21 cellular contexts compared by ENCODE assay signal in the genomic region with DNA sequence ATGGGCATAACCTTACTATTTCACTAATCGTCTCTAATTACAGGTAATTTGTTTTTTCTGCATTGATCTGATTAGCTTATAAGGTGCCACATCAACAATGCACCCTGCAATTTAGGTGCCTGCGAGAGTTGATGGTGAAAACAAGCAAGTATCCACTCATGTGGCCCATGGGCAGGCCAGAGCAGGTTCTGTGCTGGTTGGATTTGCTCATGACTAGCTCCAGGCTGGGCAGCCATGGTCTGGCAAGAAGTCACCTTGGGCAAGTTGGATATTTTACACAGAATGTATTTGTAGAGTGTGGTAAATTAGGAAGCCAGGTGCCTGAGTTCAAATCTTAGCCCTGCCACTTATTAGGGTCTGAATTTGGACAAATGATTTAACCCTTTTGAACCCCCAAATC. TPM values are rescaled to one million over a fixed set of nuclear protein-coding genes. Genes with fewer than 3 reads are reported as not detected.
"Had no signal": no experiment of that assay in that cellular context is flagged by ENCODE, and none has a peak within 500 bp of the region (broad histone marks: within the 10 kb centered on the region; RNA-seq: fewer than 3 reads in every experiment).

No MANE protein-coding gene starts in this region.

- H3K4me3 ChIP-seq: coronary artery, lung, right lobe of liver, skin epidermis, transverse colon, uterus had no signal

- H3K36me3 Mint-ChIP-seq: activated CD8-positive, alpha-beta memory T cell treated with anti-CD3 and anti-CD28 coated beads, Interleukin-2, amount 10 ng/mL, durations not matched to agents 7 days and 5 days; activated naive CD4-positive, alpha-beta T cell treated with anti-CD3 and anti-CD28 coated beads, Interleukin-2, amount 50 U/mL, for 24 hours; stimulated activated naive B cell treated with anti-CD40 and anti-IgM and Interleukin-4, amounts not matched to agents 10 μg/mL and 1 μg/mL and 100 μg/mL, for 72 hours had no signal

- H3K9me3 ChIP-seq: right lobe of liver, transverse colon, uterus had no signal

- DNase-seq: activated CD4-positive, alpha-beta T cell treated with anti-CD3 and anti-CD28 coated beads for 48 hours; activated CD8-positive, alpha-beta memory T cell treated with anti-CD3 and anti-CD28 coated beads, Interleukin-2, amount 10 ng/mL, durations not matched to agents 7 days and 5 days; activated CD8-positive, alpha-beta T cell treated with anti-CD3 and anti-CD28 coated beads for 36 hours; activated gamma-delta T cell; brain microvascular endothelial cell; nephron progenitor cell; nucleus accumbens; stimulated activated CD4-positive, alpha-beta T cell treated with anti-CD3 and anti-CD28 coated beads, Interleukin-2, amount 100 ng/mL, for 24 hours; stimulated activated naive B cell treated with anti-CD40 and anti-IgM and Interleukin-4, amounts not matched to agents 10 μg/mL and 1 μg/mL and 100 μg/mL, for 72 hours; transverse colon; uterus had no signal

- H3K9me3 Mint-ChIP-seq: activated CD8-positive, alpha-beta T cell treated with anti-CD3 and anti-CD28 coated beads for 36 hours; activated naive CD4-positive, alpha-beta T cell treated with anti-CD3 and anti-CD28 coated beads, Interleukin-2, amount 50 U/mL, for 24 hours; activated T-helper 1 cell treated with anti-CD3 and anti-CD28 coated beads, Interleukin-12 subunit alpha, Interleukin-12 subunit beta, Interleukin-2, Interleukin-4 antibody, amounts not matched to agents 30 ng/mL and 10 ng/mL and 1 ng/mL, durations not matched to agents 14 hours and 24 hours and 36 hours; nephron progenitor cell had no signal

- H3K4me1 ChIP-seq: right lobe of liver, transverse colon, uterus had no signal

- H3K27me3 ChIP-seq: brain microvascular endothelial cell, right lobe of liver, transverse colon, uterus had no signal

- H3K4me3 Mint-ChIP-seq: activated CD8-positive, alpha-beta memory T cell treated with anti-CD3 and anti-CD28 coated beads, Interleukin-2, amount 10 ng/mL, durations not matched to agents 7 days and 5 days; activated CD8-positive, alpha-beta T cell treated with anti-CD3 and anti-CD28 coated beads for 36 hours; activated naive CD4-positive, alpha-beta T cell treated with anti-CD3 and anti-CD28 coated beads, Interleukin-2, amount 50 U/mL, for 24 hours; activated T-helper 1 cell treated with anti-CD3 and anti-CD28 coated beads, Interleukin-12 subunit alpha, Interleukin-12 subunit beta, Interleukin-2, Interleukin-4 antibody, amounts not matched to agents 30 ng/mL and 10 ng/mL and 1 ng/mL, durations not matched to agents 14 hours and 24 hours and 36 hours; nephron progenitor cell; stimulated activated naive B cell treated with anti-CD40 and anti-IgM and Interleukin-4, amounts not matched to agents 10 μg/mL and 1 μg/mL and 100 μg/mL, for 72 hours had no signal

- ATAC-seq: activated CD8-positive, alpha-beta memory T cell treated with anti-CD3 and anti-CD28 coated beads, Interleukin-2, amount 10 ng/mL, durations not matched to agents 7 days and 5 days; activated CD8-positive, alpha-beta T cell treated with anti-CD3 and anti-CD28 coated beads for 36 hours; foreskin keratinocyte; left lobe of liver; right lobe of liver; stimulated activated naive B cell treated with anti-CD40 and anti-IgM and Interleukin-4, amounts not matched to agents 10 μg/mL and 1 μg/mL and 100 μg/mL, for 72 hours had no signal

- H3K36me3 ChIP-seq: brain microvascular endothelial cell, right lobe of liver, transverse colon, uterus had no signal

- H3K27ac Mint-ChIP-seq: activated CD8-positive, alpha-beta memory T cell treated with anti-CD3 and anti-CD28 coated beads, Interleukin-2, amount 10 ng/mL, durations not matched to agents 7 days and 5 days; activated CD8-positive, alpha-beta T cell treated with anti-CD3 and anti-CD28 coated beads for 36 hours; activated naive CD4-positive, alpha-beta T cell treated with anti-CD3 and anti-CD28 coated beads, Interleukin-2, amount 50 U/mL, for 24 hours; activated T-helper 1 cell treated with anti-CD3 and anti-CD28 coated beads, Interleukin-12 subunit alpha, Interleukin-12 subunit beta, Interleukin-2, Interleukin-4 antibody, amounts not matched to agents 30 ng/mL and 10 ng/mL and 1 ng/mL, durations not matched to agents 14 hours and 24 hours and 36 hours; nephron progenitor cell; stimulated activated naive B cell treated with anti-CD40 and anti-IgM and Interleukin-4, amounts not matched to agents 10 μg/mL and 1 μg/mL and 100 μg/mL, for 72 hours had no signal

- H3K27ac ChIP-seq: brain microvascular endothelial cell, coronary artery, foreskin keratinocyte, right lobe of liver, skin epidermis, transverse colon, uterus had no signal

- H3K27me3 Mint-ChIP-seq: activated CD8-positive, alpha-beta memory T cell treated with anti-CD3 and anti-CD28 coated beads, Interleukin-2, amount 10 ng/mL, durations not matched to agents 7 days and 5 days; activated CD8-positive, alpha-beta T cell treated with anti-CD3 and anti-CD28 coated beads for 36 hours; activated naive CD4-positive, alpha-beta T cell treated with anti-CD3 and anti-CD28 coated beads, Interleukin-2, amount 50 U/mL, for 24 hours; stimulated activated naive B cell treated with anti-CD40 and anti-IgM and Interleukin-4, amounts not matched to agents 10 μg/mL and 1 μg/mL and 100 μg/mL, for 72 hours had no signal

RNA-seq across cellular contexts. Expression of a gene that starts 25.3 kb away (rescaled TPM):
- total RNA-seq: activated CD8-positive, alpha-beta memory T cell treated with anti-CD3 and anti-CD28 coated beads, Interleukin-2, amount 10 ng/mL, durations not matched to agents 7 days and 5 days; epithelial cell of proximal tubule; foreskin keratinocyte; kidney epithelial cell had no signal
